1 cellular context compared by ENCODE assay signal in the genomic region with DNA sequence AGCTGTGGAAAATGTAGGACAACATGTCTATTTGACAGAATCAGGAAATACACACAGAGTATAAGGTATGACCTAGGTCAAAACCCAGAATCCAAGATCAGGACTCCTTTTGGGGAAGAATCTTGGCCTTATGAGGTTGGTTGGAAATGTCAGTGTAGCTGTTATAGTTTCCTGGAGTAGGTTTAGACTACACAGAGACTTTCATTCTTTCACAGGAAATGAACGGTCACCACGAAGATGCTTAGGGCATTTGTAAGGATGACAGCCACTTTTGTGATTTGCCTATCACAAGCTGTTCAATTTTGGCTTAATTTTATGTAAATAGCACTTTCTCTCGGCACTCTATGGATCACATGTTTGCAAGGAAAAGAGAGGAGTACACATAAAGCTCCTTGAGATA.
TF ChIP-seq lines count a peak whose summit lies in the region.

No MANE protein-coding gene starts in this region.

TF ChIP-seq in WTC11, 78 proteins besides CTCF, POLR2A, EP300 and RAD21 (continued from another document):
- TF ChIP-seq, protein P1, sequence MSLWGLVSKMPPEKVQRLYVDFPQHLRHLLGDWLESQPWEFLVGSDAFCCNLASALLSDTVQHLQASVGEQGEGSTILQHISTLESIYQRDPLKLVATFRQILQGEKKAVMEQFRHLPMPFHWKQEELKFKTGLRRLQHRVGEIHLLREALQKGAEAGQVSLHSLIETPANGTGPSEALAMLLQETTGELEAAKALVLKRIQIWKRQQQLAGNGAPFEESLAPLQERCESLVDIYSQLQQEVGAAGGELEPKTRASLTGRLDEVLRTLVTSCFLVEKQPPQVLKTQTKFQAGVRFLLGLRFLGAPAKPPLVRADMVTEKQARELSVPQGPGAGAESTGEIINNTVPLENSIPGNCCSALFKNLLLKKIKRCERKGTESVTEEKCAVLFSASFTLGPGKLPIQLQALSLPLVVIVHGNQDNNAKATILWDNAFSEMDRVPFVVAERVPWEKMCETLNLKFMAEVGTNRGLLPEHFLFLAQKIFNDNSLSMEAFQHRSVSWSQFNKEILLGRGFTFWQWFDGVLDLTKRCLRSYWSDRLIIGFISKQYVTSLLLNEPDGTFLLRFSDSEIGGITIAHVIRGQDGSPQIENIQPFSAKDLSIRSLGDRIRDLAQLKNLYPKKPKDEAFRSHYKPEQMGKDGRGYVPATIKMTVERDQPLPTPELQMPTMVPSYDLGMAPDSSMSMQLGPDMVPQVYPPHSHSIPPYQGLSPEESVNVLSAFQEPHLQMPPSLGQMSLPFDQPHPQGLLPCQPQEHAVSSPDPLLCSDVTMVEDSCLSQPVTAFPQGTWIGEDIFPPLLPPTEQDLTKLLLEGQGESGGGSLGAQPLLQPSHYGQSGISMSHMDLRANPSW (CRISPR knock-in tag; conservative IDR thresholded peaks at IDR 0.05; ENCODE audit: low read depth): no peak
- TF ChIP-seq MYBL2 (CRISPR knock-in tag; IDR thresholded peaks at IDR 0.05) (no peak), JAZF1 (CRISPR knock-in tag; IDR thresholded peaks at IDR 0.05) (no peak)
